20 cellular contexts compared by ENCODE assay signal in the genomic region with DNA sequence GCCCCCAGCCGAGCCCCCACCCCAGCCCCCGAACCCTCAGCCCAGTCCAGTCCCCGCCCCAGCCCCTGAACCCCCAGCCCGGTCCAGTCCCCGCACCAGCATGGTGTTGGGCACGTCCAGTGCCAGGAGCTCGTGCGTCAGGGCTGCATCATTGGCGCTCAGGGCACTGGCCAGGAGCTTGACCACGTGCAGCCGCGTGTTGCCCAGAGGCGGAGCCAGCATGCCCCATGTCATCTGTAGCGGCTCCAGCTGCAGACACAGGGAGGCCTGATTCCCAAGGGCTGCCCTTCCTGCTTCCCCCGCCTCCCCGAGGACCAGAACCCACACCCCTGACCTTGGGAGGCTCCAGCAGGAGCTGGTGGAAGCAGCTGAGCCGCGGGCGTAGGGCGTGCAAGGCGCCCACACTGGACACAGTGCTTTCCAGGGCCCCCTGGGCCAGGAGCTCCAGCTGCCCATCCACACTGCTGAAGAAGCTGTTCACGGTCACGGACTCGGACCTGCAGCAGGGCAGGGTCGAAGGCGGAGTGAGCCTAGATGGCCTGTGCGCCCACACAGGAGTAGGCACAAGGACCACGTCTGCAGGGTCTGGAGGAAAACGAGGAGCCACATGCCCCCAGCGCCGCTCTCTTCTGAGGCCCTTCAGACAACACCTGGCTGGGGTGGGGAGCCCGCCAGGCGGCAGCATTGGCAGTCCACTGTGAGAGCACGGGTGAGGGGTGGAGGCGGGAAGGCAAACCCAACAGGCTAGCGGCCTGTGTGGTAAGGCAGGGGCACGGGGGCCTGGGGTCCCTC. TPM values are rescaled to one million over a fixed set of nuclear protein-coding genes. Genes with fewer than 3 reads are reported as not detected.
"Had no signal": no experiment of that assay in that cellular context is flagged by ENCODE, and none has a peak within 500 bp of the region (broad histone marks: within the 10 kb centered on the region; RNA-seq: fewer than 3 reads in every experiment).

No MANE protein-coding gene starts in this region.

- ATAC-seq: activated T-cell treated with anti-CD3 and anti-CD28 coated beads, Interleukin-2, amount 50 U/mL, for 4 hours had no signal

- H3K9me3 ChIP-seq: MG63 had no signal

- H3K4me1 Mint-ChIP-seq: activated naive CD8-positive, alpha-beta T cell treated with anti-CD3 and anti-CD28 coated beads for 36 hours had no signal

- DNase-seq: activated B cell treated with CpG ODN at 0.5 μM for 24 hours; activated CD4-positive, alpha-beta T cell treated with anti-CD3 and anti-CD28 coated beads for 1 hour; activated CD4-positive, alpha-beta T cell treated with anti-CD3 and anti-CD28 coated beads, Interleukin-2, amount 10 ng/mL, durations not matched to agents 24 days and 14 days; activated CD4-positive, alpha-beta T cell treated with anti-CD3 and anti-CD28 coated beads, Interleukin-2, amount 50 U/mL, for 48 hours; activated effector memory CD4-positive, alpha-beta T cell treated with anti-CD3 and anti-CD28 coated beads, Interleukin-2, amount 50 U/mL, for 16 hours; activated naive CD4-positive, alpha-beta T cell treated with Interleukin-2 at 50 U/mL for 16 hours; activated naive CD8-positive, alpha-beta T cell treated with anti-CD3 and anti-CD28 coated beads for 36 hours; activated T-cell treated with anti-CD3 and anti-CD28 coated beads, Interleukin-2, amount 50 U/mL, for 4 hours; caudate nucleus; MG63; MV-4-11; NCI-H1092 treated with DMSO at 0.1 percent for 48 hours; NCI-H1436; NCI-H1694 treated with DMSO at 0.1 percent for 48 hours; NCI-H2081; NCI-H510A treated with DMSO at 0.1 percent for 48 hours; SHP77 treated with DMSO at 0.1 percent for 48 hours; T-helper 2 cell; T1000 had no signal

- H3K27me3 Mint-ChIP-seq: activated B cell treated with CpG ODN at 0.5 μM for 24 hours; activated CD4-positive, alpha-beta T cell treated with anti-CD3 and anti-CD28 coated beads, Interleukin-2, amount 10 ng/mL, durations not matched to agents 24 days and 14 days; activated naive CD8-positive, alpha-beta T cell treated with anti-CD3 and anti-CD28 coated beads for 36 hours had no signal

- H3K27ac Mint-ChIP-seq: activated B cell treated with CpG ODN at 0.5 μM for 24 hours; activated CD4-positive, alpha-beta T cell treated with anti-CD3 and anti-CD28 coated beads, Interleukin-2, amount 10 ng/mL, durations not matched to agents 24 days and 14 days; activated naive CD8-positive, alpha-beta T cell treated with anti-CD3 and anti-CD28 coated beads for 36 hours had no signal

- H3K4me3 Mint-ChIP-seq: activated B cell treated with CpG ODN at 0.5 μM for 24 hours; activated CD4-positive, alpha-beta T cell treated with anti-CD3 and anti-CD28 coated beads, Interleukin-2, amount 10 ng/mL, durations not matched to agents 24 days and 14 days; activated naive CD8-positive, alpha-beta T cell treated with anti-CD3 and anti-CD28 coated beads for 36 hours; activated T-cell treated with anti-CD3 and anti-CD28 coated beads, Interleukin-2, amount 50 U/mL, for 4 hours had no signal

- H3K27me3 ChIP-seq: MG63 had no signal

- H3K9me3 Mint-ChIP-seq: activated B cell treated with CpG ODN at 0.5 μM for 24 hours; activated CD4-positive, alpha-beta T cell treated with anti-CD3 and anti-CD28 coated beads, Interleukin-2, amount 10 ng/mL, durations not matched to agents 24 days and 14 days; activated naive CD8-positive, alpha-beta T cell treated with anti-CD3 and anti-CD28 coated beads for 36 hours; activated T-cell treated with anti-CD3 and anti-CD28 coated beads, Interleukin-2, amount 50 U/mL, for 4 hours had no signal

- FAIRE-seq: TTC549 had no signal

- H3K4me3 ChIP-seq: MG63 had no signal

RNA-seq across cellular contexts. Expression of a gene that starts 32.0 kb away (rescaled TPM):
- total RNA-seq: activated B cell treated with CpG ODN at 0.5 μM for 24 hours; activated CD4-positive, alpha-beta T cell treated with anti-CD3 and anti-CD28 coated beads, Interleukin-2, amount 10 ng/mL, durations not matched to agents 24 days and 14 days; activated naive CD8-positive, alpha-beta T cell treated with anti-CD3 and anti-CD28 coated beads for 36 hours had no signal
